In genomic region chr5:180366303-180366702, GRCh38 we compare ENCODE assay signal across 1 cellular context.
TF ChIP-seq lines count a peak whose summit lies in the region.

No MANE protein-coding gene starts in this region.

TF ChIP-seq in K562, 482 proteins besides CTCF, POLR2A, EP300 and RAD21 (continued from another document):
- TF ChIP-seq, protein P1, sequence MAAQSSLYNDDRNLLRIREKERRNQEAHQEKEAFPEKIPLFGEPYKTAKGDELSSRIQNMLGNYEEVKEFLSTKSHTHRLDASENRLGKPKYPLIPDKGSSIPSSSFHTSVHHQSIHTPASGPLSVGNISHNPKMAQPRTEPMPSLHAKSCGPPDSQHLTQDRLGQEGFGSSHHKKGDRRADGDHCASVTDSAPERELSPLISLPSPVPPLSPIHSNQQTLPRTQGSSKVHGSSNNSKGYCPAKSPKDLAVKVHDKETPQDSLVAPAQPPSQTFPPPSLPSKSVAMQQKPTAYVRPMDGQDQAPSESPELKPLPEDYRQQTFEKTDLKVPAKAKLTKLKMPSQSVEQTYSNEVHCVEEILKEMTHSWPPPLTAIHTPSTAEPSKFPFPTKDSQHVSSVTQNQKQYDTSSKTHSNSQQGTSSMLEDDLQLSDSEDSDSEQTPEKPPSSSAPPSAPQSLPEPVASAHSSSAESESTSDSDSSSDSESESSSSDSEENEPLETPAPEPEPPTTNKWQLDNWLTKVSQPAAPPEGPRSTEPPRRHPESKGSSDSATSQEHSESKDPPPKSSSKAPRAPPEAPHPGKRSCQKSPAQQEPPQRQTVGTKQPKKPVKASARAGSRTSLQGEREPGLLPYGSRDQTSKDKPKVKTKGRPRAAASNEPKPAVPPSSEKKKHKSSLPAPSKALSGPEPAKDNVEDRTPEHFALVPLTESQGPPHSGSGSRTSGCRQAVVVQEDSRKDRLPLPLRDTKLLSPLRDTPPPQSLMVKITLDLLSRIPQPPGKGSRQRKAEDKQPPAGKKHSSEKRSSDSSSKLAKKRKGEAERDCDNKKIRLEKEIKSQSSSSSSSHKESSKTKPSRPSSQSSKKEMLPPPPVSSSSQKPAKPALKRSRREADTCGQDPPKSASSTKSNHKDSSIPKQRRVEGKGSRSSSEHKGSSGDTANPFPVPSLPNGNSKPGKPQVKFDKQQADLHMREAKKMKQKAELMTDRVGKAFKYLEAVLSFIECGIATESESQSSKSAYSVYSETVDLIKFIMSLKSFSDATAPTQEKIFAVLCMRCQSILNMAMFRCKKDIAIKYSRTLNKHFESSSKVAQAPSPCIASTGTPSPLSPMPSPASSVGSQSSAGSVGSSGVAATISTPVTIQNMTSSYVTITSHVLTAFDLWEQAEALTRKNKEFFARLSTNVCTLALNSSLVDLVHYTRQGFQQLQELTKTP (IDR thresholded peaks at IDR 0.05; ENCODE audit: low read depth in 1 of 2, partially characterized antibody in 2 of 2): no peak
- TF ChIP-seq ZFX (CRISPR knock-in tag; IDR thresholded peaks at IDR 0.05) (no peak), MED1 (CRISPR knock-in tag; IDR thresholded peaks at IDR 0.05; ENCODE audit: borderline replicate concordance) (no peak), NCOA6 (IDR thresholded peaks at IDR 0.05) (no peak), ZMIZ1 (IDR thresholded peaks at IDR 0.05; ENCODE audit: low read depth in 2 of 2, low read length in 2 of 2) (no peak), PHF20 (IDR thresholded peaks at IDR 0.05; ENCODE audit: partially characterized antibody) (no peak), RREB1 (CRISPR knock-in tag; IDR thresholded peaks at IDR 0.05) (no peak), SETDB1 (IDR thresholded peaks at IDR 0.05; ENCODE audit: low read length) (no peak), NFRKB (IDR thresholded peaks at IDR 0.05; ENCODE audit: low read depth) (no peak), KLF13 (tag; IDR thresholded peaks at IDR 0.05; ENCODE audit: borderline replicate concordance, low read depth) (no peak), HDAC8 (tag; IDR thresholded peaks at IDR 0.05) (no peak), CUX1 (CRISPR knock-in tag; IDR thresholded peaks at IDR 0.05) (no peak), GABPB2 (CRISPR knock-in tag; conservative IDR thresholded peaks at IDR 0.05) (no peak), IRF2 (CRISPR knock-in tag; IDR thresholded peaks at IDR 0.05) (no peak), MYBL2 (IDR thresholded peaks at IDR 0.05; ENCODE audit: low read depth) (no peak), MYBL2 (CRISPR knock-in tag; IDR thresholded peaks at IDR 0.05; ENCODE audit: borderline replicate concordance) (no peak)
- TF ChIP-seq, protein P2, sequence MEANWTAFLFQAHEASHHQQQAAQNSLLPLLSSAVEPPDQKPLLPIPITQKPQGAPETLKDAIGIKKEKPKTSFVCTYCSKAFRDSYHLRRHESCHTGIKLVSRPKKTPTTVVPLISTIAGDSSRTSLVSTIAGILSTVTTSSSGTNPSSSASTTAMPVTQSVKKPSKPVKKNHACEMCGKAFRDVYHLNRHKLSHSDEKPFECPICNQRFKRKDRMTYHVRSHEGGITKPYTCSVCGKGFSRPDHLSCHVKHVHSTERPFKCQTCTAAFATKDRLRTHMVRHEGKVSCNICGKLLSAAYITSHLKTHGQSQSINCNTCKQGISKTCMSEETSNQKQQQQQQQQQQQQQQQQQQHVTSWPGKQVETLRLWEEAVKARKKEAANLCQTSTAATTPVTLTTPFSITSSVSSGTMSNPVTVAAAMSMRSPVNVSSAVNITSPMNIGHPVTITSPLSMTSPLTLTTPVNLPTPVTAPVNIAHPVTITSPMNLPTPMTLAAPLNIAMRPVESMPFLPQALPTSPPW (CRISPR knock-in tag; IDR thresholded peaks at IDR 0.05): no peak
- TF ChIP-seq, protein P3, sequence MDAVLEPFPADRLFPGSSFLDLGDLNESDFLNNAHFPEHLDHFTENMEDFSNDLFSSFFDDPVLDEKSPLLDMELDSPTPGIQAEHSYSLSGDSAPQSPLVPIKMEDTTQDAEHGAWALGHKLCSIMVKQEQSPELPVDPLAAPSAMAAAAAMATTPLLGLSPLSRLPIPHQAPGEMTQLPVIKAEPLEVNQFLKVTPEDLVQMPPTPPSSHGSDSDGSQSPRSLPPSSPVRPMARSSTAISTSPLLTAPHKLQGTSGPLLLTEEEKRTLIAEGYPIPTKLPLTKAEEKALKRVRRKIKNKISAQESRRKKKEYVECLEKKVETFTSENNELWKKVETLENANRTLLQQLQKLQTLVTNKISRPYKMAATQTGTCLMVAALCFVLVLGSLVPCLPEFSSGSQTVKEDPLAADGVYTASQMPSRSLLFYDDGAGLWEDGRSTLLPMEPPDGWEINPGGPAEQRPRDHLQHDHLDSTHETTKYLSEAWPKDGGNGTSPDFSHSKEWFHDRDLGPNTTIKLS (IDR thresholded peaks at IDR 0.05; ENCODE audit: borderline replicate concordance, low read depth): no peak
